8 cellular contexts compared by ENCODE assay signal in genomic region chr2:60756097-60757087, GRCh38. TPM values are rescaled to one million over a fixed set of nuclear protein-coding genes. Genes with fewer than 3 reads are reported as not detected.
DNase-seq lines count a peak whose midpoint lies in the region; ATAC-seq, FAIRE-seq and TF ChIP-seq lines count a peak whose summit lies in the region.

Gene PAPOLG, plus strand, starts transcription at chr2:60756268. Its CDS starts 211 bp downstream, at chr2:60756479.

- peak; percentile 94 for ATAC-seq in GM21367 (IDR thresholded peaks at IDR 0.05; ENCODE audit: unreplicated experiment)

- peak within 1 kb of the TSS; percentile 50 for H3K9ac ChIP-seq in endodermal cell (ENCODE audit: extremely low read depth, low read length, poor library complexity, severe bottlenecking)

- TF ChIP-seq CTCF in endodermal cell (conservative IDR thresholded peaks at IDR 0.05) = no peak

- peaks cover 15% of the 10 kb centered on the region for H3K4me1 Mint-ChIP-seq in endodermal cell

- peak within 1 kb of the TSS; percentile 89 for H3K27ac ChIP-seq in endodermal cell (ENCODE audit: low read depth, low read length)

- peak within 1 kb of the TSS; percentile 88 for H3K4me3 ChIP-seq in endodermal cell (ENCODE audit: low read length)

- peak; percentile 88 for DNase-seq in COLO829 (ENCODE audit: low spot score)
- peak; percentile 95 for DNase-seq in HTR-8/SVneo (ENCODE audit: insufficient read length, low spot score)
- DNase-seq in NOMO-1 treated with dmso at 0.1 percent for 144 hours (lab: John Stamatoyannopoulos, UW; ENCODE audit: unreplicated experiment) = peak; percentile 91
- DNase-seq in activated CD8-positive, alpha-beta memory T cell treated with anti-CD3 and anti-CD28 coated beads for 48 hours (ENCODE audit: low read depth in 2 of 3, low spot score in 2 of 3) = peak; percentile 85 to 91 (median 89)
- peak; percentile 98 for DNase-seq in endodermal cell
- DNase-seq in mesenteric fat pad (ENCODE audit: low spot score) = peak; percentile 96
- DNase-seq in stimulated activated CD8-positive, alpha-beta memory T cell treated with anti-CD3 and anti-CD28 coated beads, Interleukin-15, amount 100 ng/mL, for 24 hours (ENCODE audit: low read depth) = peak; percentile 88

- peak within 1 kb of the TSS; percentile 94 for H3K4me3 Mint-ChIP-seq in endodermal cell

- H3K36me3 ChIP-seq in endodermal cell (ENCODE audit: control insufficient read depth, insufficient read depth, low read length) = peaks cover 28% of the 10 kb centered on the region

- H3K36me3 Mint-ChIP-seq in endodermal cell (ENCODE audit: low read depth) = peaks cover 21% of the 10 kb centered on the region

- peak within 1 kb of the TSS; percentile 94 for H3K27ac Mint-ChIP-seq in endodermal cell

- H3K27me3 Mint-ChIP-seq in endodermal cell (ENCODE audit: insufficient read depth) = no peaks in the 10 kb centered on the region

- FAIRE-seq in HTR-8/SVneo (lab: Jason Lieb, UNC) = peak; percentile 62

- no peaks in the 10 kb centered on the region for H3K27me3 ChIP-seq in endodermal cell (ENCODE audit: control insufficient read depth, insufficient read depth, low read length, poor library complexity, severe bottlenecking)

- H3K9me3 Mint-ChIP-seq in endodermal cell = no peaks in the 10 kb centered on the region

- H3K9me3 ChIP-seq in endodermal cell (ENCODE audit: control insufficient read depth, low read length) = no peaks in the 10 kb centered on the region

- H3K4me1 ChIP-seq in endodermal cell (ENCODE audit: control insufficient read depth, insufficient read depth, low read length) = no peaks in the 10 kb centered on the region

- WGBS in endodermal cell (ENCODE audit: insufficient coverage in 1 of 2, insufficient read length in 1 of 2), 2 experiments = 0% methylated on average over 15 to 58 of the region's 58 CpGs

RNA-seq across cellular contexts. Expression of gene PAPOLG, which starts in this region (rescaled TPM):
- total RNA-seq in endodermal cell (10 to 100 TPM; 23.2 to 34.1 TPM), mesenteric fat pad (10.7 TPM)
- 22.2 TPM for polyA plus RNA-seq in endodermal cell (2013, experiment 1 of 2)
- polyA plus RNA-seq in endodermal cell (2013, experiment 2 of 2) = 21.1 TPM

Comparison
In these comparisons a context has a peak if more than half of its experiments do, and no peak if none do; other contexts are left out.
1. Peak in every context shown above with its lines: DNase-seq, ATAC-seq, H3K4me3 ChIP-seq and H3K27ac ChIP-seq.